Comparison of ENCODE assay signal across 8 cellular contexts in genomic region chr5:65928341-65928752, GRCh38. TPM values are rescaled to one million over a fixed set of nuclear protein-coding genes. Genes with fewer than 3 reads are reported as not detected.
DNase-seq lines count a peak whose midpoint lies in the region; ATAC-seq and TF ChIP-seq lines count a peak whose summit lies in the region.
"Had no signal": no experiment of that assay in that cellular context is flagged by ENCODE, and none has a peak within 500 bp of the region (broad histone marks: within the 10 kb centered on the region; RNA-seq: fewer than 3 reads in every experiment).

No MANE protein-coding gene starts in this region.

- H3K4me1 ChIP-seq in HEK293 (ENCODE audit: control insufficient read depth, insufficient read depth, low read length) (peaks cover 10% of the 10 kb centered on the region), gastroesophageal sphincter (peaks cover 0 to 58% (median 0%) of the 10 kb centered on the region in 3 donors), smooth muscle cell (ENCODE audit: low read depth) (peaks cover 17% of the 10 kb centered on the region)

- no peak for DNase-seq in T-helper 17 cell
- DNase-seq in smooth muscle cell (lab: John Stamatoyannopoulos, UW; ENCODE audit: unreplicated experiment): no peak
- no peak for DNase-seq in SIG-M5 (lab: John Stamatoyannopoulos, UW)
- DNase-seq in kidney tubule cell (ENCODE audit: low spot score): no peak
- DNase-seq: NCI-H146 had no signal

- TF ChIP-seq CTCF in HEK293 (tag by site-specific recombination; IDR thresholded peaks at IDR 0.05) (no peak), gastroesophageal sphincter (IDR thresholded peaks at IDR 0.05) (no peak), smooth muscle cell (IDR thresholded peaks at IDR 0.05; ENCODE audit: borderline replicate concordance, insufficient read depth, poor library complexity, severe bottlenecking) (no peak)

- no peak overlapping the region for H3K27ac ChIP-seq in HEK293 (ENCODE audit: extremely low read depth, low read depth, low read length)
- H3K27ac ChIP-seq in gastroesophageal sphincter: peak overlapping the region in 2 of 4 donors; percentile 99
- peak overlapping the region; percentile 99 for H3K27ac ChIP-seq in smooth muscle cell (ENCODE audit: low read depth)

- peak overlapping the region; percentile 98 for H3K4me3 ChIP-seq in HEK293 (ENCODE audit: low read depth, low read length)
- H3K4me3 ChIP-seq in gastroesophageal sphincter: peak overlapping the region; percentile 67 to 92
- peak overlapping the region; percentile 90 for H3K4me3 ChIP-seq in smooth muscle cell

- peak overlapping the region; percentile 94 for H3K4me2 ChIP-seq in smooth muscle cell

- no peaks in the 10 kb centered on the region for H3K27me3 ChIP-seq in gastroesophageal sphincter
- H3K27me3 ChIP-seq in smooth muscle cell (ENCODE audit: low read depth): no peaks in the 10 kb centered on the region

- TF ChIP-seq EP300 in gastroesophageal sphincter (IDR thresholded peaks at IDR 0.05): no peak

- H3K27ac Mint-ChIP-seq in T-helper 17 cell: peak overlapping the region; percentile 96

- H3K36me3 Mint-ChIP-seq in T-helper 17 cell (ENCODE audit: low read depth): no peaks in the 10 kb centered on the region

- TF ChIP-seq POLR2A in gastroesophageal sphincter (IDR thresholded peaks at IDR 0.05): no peak

- WGBS in gastroesophageal sphincter (ENCODE audit: low coverage in 1 of 2), 2 donors: 7 to 14% methylated on average over 4 to 5 of the region's 5 CpGs
- WGBS in smooth muscle cell (ENCODE audit: low lambda C conversion rate): 27% methylated on average over 5 of the region's 5 CpGs

- peaks cover 23% of the 10 kb centered on the region for H3F3A ChIP-seq in smooth muscle cell (ENCODE audit: low read depth)

- ATAC-seq in T-helper 17 cell: no peak
- ATAC-seq in gastroesophageal sphincter: no peak
- no peak for ATAC-seq in GM21737 (IDR thresholded peaks at IDR 0.05; ENCODE audit: unreplicated experiment)

- H4K20me1 ChIP-seq in smooth muscle cell (ENCODE audit: low read depth): peaks cover 59% of the 10 kb centered on the region

- no peaks in the 10 kb centered on the region for H3K9me3 ChIP-seq in HEK293 (ENCODE audit: control insufficient read depth, insufficient read depth, low read depth, low read length)
- H3K9me3 ChIP-seq in T-helper 17 cell (ENCODE audit: control insufficient read depth, low read length, poor library complexity, severe bottlenecking): no peaks in the 10 kb centered on the region
- no peaks in the 10 kb centered on the region for H3K9me3 ChIP-seq in gastroesophageal sphincter
- H3K9me3 ChIP-seq in smooth muscle cell (replicated peaks; ENCODE audit: low read depth): no peaks in the 10 kb centered on the region

- H3K27me3 Mint-ChIP-seq in T-helper 17 cell: no peaks in the 10 kb centered on the region

- H3K4me1 Mint-ChIP-seq in T-helper 17 cell: peaks cover 32% of the 10 kb centered on the region

- CTCF ChIA-PET in HEK293 (lab: Yijun Ruan, JAX): interaction anchor here (0.9 to 1.0 kb wide), 2 partner anchors 185 to 229 kb away, joined by 4 read pairs; no protein-coding TSS in a partner anchor

- H3K36me3 ChIP-seq in HEK293 (ENCODE audit: control insufficient read depth in 2 of 2, insufficient read depth in 1 of 2, low read length in 2 of 2): no peaks in the 10 kb centered on the region
- no peaks in the 10 kb centered on the region for H3K36me3 ChIP-seq in gastroesophageal sphincter
- H3K36me3 ChIP-seq in smooth muscle cell (ENCODE audit: low read depth): no peaks in the 10 kb centered on the region

- POLR2A ChIA-PET in HEK293 (lab: Yijun Ruan, JAX): interaction anchor here (0.9 kb wide), 1 partner anchor 216 kb away, joined by 3 read pairs; the partner anchor contains the start of gene SREK1

- H3K4me3 Mint-ChIP-seq in T-helper 17 cell: peak overlapping the region; percentile 98

- H3K79me2 ChIP-seq in smooth muscle cell (ENCODE audit: low read depth): peaks cover 66% of the 10 kb centered on the region

- H2AFZ ChIP-seq in smooth muscle cell (ENCODE audit: low read depth): peak overlapping the region; percentile 31

- H3K9ac ChIP-seq in smooth muscle cell (ENCODE audit: low read depth): peak overlapping the region; percentile 98

TF ChIP-seq in HEK293, 187 proteins besides CTCF, POLR2A, EP300 and RAD21:
- TF ChIP-seq, protein P1, sequence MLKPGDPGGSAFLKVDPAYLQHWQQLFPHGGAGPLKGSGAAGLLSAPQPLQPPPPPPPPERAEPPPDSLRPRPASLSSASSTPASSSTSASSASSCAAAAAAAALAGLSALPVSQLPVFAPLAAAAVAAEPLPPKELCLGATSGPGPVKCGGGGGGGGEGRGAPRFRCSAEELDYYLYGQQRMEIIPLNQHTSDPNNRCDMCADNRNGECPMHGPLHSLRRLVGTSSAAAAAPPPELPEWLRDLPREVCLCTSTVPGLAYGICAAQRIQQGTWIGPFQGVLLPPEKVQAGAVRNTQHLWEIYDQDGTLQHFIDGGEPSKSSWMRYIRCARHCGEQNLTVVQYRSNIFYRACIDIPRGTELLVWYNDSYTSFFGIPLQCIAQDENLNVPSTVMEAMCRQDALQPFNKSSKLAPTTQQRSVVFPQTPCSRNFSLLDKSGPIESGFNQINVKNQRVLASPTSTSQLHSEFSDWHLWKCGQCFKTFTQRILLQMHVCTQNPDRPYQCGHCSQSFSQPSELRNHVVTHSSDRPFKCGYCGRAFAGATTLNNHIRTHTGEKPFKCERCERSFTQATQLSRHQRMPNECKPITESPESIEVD (tag by site-specific recombination; IDR thresholded peaks at IDR 0.05): peak; percentile 10; the same call in 1 of the 2 replicates
- TF ChIP-seq ZNF670 (tag by site-specific recombination; IDR thresholded peaks at IDR 0.05; ENCODE audit: low read depth): no peak

RNA-seq across cellular contexts. Expression of gene ERBIN, which starts 2.0 kb away (rescaled TPM):
- total RNA-seq in T-helper 17 cell (10 to 100 TPM; 96.2 to 98.6 TPM), gastroesophageal sphincter (10 to 100 TPM; 54.4 to 71.6 (median 62.7) TPM), smooth muscle cell (75.8 and 80.7 TPM in 2 replicates)
- 16.8 and 18.3 TPM in 2 replicates for polyA plus RNA-seq in smooth muscle cell
